ENCODE assay signal across 8 cellular contexts in genomic region chr1:178532392-178532791, GRCh38. TPM values are rescaled to one million over a fixed set of nuclear protein-coding genes. Genes with fewer than 3 reads are reported as not detected.
DNase-seq lines count a peak whose midpoint lies in the region; ATAC-seq and TF ChIP-seq lines count a peak whose summit lies in the region.

No MANE protein-coding gene starts in this region.

- ATAC-seq in GM21381 (IDR thresholded peaks at IDR 0.05; ENCODE audit: unreplicated experiment), result peak; percentile 73
- peak; percentile 85 to 93 for ATAC-seq in naive thymus-derived CD8-positive, alpha-beta T cell
- ATAC-seq in stimulated activated effector memory CD8-positive, alpha-beta T cell treated with anti-CD3 and anti-CD28 coated beads, Interleukin-12 subunit alpha, Interleukin-12 subunit beta, amount 100 ng/mL, for 72 hours, result peak; percentile 71

- peaks cover 0 to 8% (median 1%) of the 10 kb centered on the region in 5 donors for H3K27me3 Mint-ChIP-seq in naive thymus-derived CD8-positive, alpha-beta T cell

- H3K27ac Mint-ChIP-seq in naive thymus-derived CD8-positive, alpha-beta T cell, result peak overlapping the region in 3 of 10 donors; percentile 24 to 62 (median 26)
- H3K27ac Mint-ChIP-seq in stimulated activated effector memory CD8-positive, alpha-beta T cell treated with anti-CD3 and anti-CD28 coated beads, Interleukin-12 subunit alpha, Interleukin-12 subunit beta, amount 100 ng/mL, for 72 hours, result no peak overlapping the region

- POLR2A ChIA-PET in naive thymus-derived CD8-positive, alpha-beta T cell (lab: Charles Lee), result no interaction called here

- H3K4me1 Mint-ChIP-seq in naive thymus-derived CD8-positive, alpha-beta T cell, result peaks cover 0 to 6% (median 3%) of the 10 kb centered on the region in 4 donors
- no peaks in the 10 kb centered on the region for H3K4me1 Mint-ChIP-seq in stimulated activated effector memory CD8-positive, alpha-beta T cell treated with anti-CD3 and anti-CD28 coated beads, Interleukin-12 subunit alpha, Interleukin-12 subunit beta, amount 100 ng/mL, for 72 hours

- no peak overlapping the region for H3K4me3 Mint-ChIP-seq in naive thymus-derived CD8-positive, alpha-beta T cell
- H3K4me3 Mint-ChIP-seq in stimulated activated effector memory CD8-positive, alpha-beta T cell treated with anti-CD3 and anti-CD28 coated beads, Interleukin-12 subunit alpha, Interleukin-12 subunit beta, amount 100 ng/mL, for 72 hours, result no peak overlapping the region

- H3K36me3 Mint-ChIP-seq in naive thymus-derived CD8-positive, alpha-beta T cell, result no peaks in the 10 kb centered on the region
- no peaks in the 10 kb centered on the region for H3K36me3 Mint-ChIP-seq in stimulated activated effector memory CD8-positive, alpha-beta T cell treated with anti-CD3 and anti-CD28 coated beads, Interleukin-12 subunit alpha, Interleukin-12 subunit beta, amount 100 ng/mL, for 72 hours

- peak; percentile 59 for DNase-seq in CMK (ENCODE audit: low read depth)
- DNase-seq in OCI-M1 (lab: John Stamatoyannopoulos, UW), result peak; percentile 89
- peak; percentile 56 for DNase-seq in activated T-cell treated with anti-CD3 and anti-CD28 coated beads for 48 hours (ENCODE audit: low read depth)
- DNase-seq in fibroblast of gingiva (ENCODE audit: low read depth), result peak; percentile 66
- peak; percentile 48 to 79 (median 68) for DNase-seq in naive thymus-derived CD8-positive, alpha-beta T cell
- peak; percentile 68 to 83 for DNase-seq in stimulated activated effector memory CD8-positive, alpha-beta T cell treated with anti-CD3 and anti-CD28 coated beads, Interleukin-12 subunit alpha, Interleukin-12 subunit beta, amount 100 ng/mL, for 72 hours (ENCODE audit: low spot score in 2 of 2)

- no peak for TF ChIP-seq EP300 in Ishikawa (IDR thresholded peaks at IDR 0.05; ENCODE audit: borderline replicate concordance)

- H3K9me3 Mint-ChIP-seq in naive thymus-derived CD8-positive, alpha-beta T cell, result no peaks in the 10 kb centered on the region
- H3K9me3 Mint-ChIP-seq in stimulated activated effector memory CD8-positive, alpha-beta T cell treated with anti-CD3 and anti-CD28 coated beads, Interleukin-12 subunit alpha, Interleukin-12 subunit beta, amount 100 ng/mL, for 72 hours, result no peaks in the 10 kb centered on the region

- TF ChIP-seq RAD21 in Ishikawa (IDR thresholded peaks at IDR 0.05; ENCODE audit: low read depth), result peak; percentile 95

TF ChIP-seq in Ishikawa, 13 proteins besides CTCF, POLR2A, EP300 and RAD21:
- TF ChIP-seq TEAD4 (IDR thresholded peaks at IDR 0.05) (no peak), TCF12 (IDR thresholded peaks at IDR 0.05; ENCODE audit: low read depth) (no peak), MAX (IDR thresholded peaks at IDR 0.05) (0 out of 2 replicates have a peak, but pooled peaks have one; percentile 13), USF1 (IDR thresholded peaks at IDR 0.05) (no peak)

RNA-seq across cellular contexts. Expression of gene TEX35, which starts 19.5 kb away (rescaled TPM):
- total RNA-seq in naive thymus-derived CD8-positive, alpha-beta T cell, result not detected
- polyA plus RNA-seq in naive thymus-derived CD8-positive, alpha-beta T cell, result not detected

RNA-seq across cellular contexts. Expression of gene CLEC20A, which starts 35.6 kb away (rescaled TPM):
- under 1 TPM in 1 of 2 experiments, not detected in 1; 0.47 TPM for total RNA-seq in naive thymus-derived CD8-positive, alpha-beta T cell
- not detected for polyA plus RNA-seq in naive thymus-derived CD8-positive, alpha-beta T cell

Comparison
In these comparisons a context has a peak if more than half of its experiments do, and no peak if none do; other contexts are left out.
1. Peak in every context shown above with its lines: DNase-seq and ATAC-seq.